Comparison of ENCODE assay signal across 1 cellular context in the genomic region with DNA sequence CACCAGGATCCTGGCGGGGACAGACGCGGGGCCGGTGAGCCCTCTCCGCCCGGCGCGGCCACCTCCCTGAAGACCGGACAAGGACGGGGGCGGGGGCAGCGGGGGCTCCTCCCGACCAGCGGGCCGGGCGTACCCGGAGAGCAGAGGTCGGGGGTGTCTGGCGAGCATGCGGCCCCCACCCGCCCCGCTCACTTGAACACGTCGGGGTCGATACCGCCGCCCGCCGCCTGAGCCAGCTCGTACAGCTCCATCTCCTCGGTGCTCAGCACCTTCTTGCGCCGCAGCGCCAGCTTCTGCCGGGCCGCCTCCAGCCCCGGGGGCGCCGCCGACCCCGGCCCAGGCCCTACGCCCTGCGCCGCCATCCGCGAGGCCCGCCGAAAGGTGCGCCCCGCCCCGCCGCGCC.
A peak's percentile ranks its signal among the peaks of the same experiment; 100 is the strongest.
TF ChIP-seq lines count a peak whose summit lies in the region.

A gene with protein sequence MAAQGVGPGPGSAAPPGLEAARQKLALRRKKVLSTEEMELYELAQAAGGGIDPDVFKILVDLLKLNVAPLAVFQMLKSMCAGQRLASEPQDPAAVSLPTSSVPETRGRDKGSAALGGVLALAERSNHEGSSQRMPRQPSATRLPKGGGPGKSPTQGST (minus strand): TSS at position 383 of the 403 bp plus-strand sequence. CDS start 21 bp downstream, at position 362.

TF ChIP-seq in GM12878, 131 proteins besides CTCF, POLR2A, EP300 and RAD21:
- TF ChIP-seq, protein P1, sequence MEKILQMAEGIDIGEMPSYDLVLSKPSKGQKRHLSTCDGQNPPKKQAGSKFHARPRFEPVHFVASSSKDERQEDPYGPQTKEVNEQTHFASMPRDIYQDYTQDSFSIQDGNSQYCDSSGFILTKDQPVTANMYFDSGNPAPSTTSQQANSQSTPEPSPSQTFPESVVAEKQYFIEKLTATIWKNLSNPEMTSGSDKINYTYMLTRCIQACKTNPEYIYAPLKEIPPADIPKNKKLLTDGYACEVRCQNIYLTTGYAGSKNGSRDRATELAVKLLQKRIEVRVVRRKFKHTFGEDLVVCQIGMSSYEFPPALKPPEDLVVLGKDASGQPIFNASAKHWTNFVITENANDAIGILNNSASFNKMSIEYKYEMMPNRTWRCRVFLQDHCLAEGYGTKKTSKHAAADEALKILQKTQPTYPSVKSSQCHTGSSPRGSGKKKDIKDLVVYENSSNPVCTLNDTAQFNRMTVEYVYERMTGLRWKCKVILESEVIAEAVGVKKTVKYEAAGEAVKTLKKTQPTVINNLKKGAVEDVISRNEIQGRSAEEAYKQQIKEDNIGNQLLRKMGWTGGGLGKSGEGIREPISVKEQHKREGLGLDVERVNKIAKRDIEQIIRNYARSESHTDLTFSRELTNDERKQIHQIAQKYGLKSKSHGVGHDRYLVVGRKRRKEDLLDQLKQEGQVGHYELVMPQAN (conservative IDR thresholded peaks at IDR 0.05): peak; percentile 38; the same call in 1 of the 2 replicates
- TF ChIP-seq NR2F1 (conservative IDR thresholded peaks at IDR 0.05): peak; percentile 57; the same call in 1 of the 2 replicates
- TF ChIP-seq, protein P2, sequence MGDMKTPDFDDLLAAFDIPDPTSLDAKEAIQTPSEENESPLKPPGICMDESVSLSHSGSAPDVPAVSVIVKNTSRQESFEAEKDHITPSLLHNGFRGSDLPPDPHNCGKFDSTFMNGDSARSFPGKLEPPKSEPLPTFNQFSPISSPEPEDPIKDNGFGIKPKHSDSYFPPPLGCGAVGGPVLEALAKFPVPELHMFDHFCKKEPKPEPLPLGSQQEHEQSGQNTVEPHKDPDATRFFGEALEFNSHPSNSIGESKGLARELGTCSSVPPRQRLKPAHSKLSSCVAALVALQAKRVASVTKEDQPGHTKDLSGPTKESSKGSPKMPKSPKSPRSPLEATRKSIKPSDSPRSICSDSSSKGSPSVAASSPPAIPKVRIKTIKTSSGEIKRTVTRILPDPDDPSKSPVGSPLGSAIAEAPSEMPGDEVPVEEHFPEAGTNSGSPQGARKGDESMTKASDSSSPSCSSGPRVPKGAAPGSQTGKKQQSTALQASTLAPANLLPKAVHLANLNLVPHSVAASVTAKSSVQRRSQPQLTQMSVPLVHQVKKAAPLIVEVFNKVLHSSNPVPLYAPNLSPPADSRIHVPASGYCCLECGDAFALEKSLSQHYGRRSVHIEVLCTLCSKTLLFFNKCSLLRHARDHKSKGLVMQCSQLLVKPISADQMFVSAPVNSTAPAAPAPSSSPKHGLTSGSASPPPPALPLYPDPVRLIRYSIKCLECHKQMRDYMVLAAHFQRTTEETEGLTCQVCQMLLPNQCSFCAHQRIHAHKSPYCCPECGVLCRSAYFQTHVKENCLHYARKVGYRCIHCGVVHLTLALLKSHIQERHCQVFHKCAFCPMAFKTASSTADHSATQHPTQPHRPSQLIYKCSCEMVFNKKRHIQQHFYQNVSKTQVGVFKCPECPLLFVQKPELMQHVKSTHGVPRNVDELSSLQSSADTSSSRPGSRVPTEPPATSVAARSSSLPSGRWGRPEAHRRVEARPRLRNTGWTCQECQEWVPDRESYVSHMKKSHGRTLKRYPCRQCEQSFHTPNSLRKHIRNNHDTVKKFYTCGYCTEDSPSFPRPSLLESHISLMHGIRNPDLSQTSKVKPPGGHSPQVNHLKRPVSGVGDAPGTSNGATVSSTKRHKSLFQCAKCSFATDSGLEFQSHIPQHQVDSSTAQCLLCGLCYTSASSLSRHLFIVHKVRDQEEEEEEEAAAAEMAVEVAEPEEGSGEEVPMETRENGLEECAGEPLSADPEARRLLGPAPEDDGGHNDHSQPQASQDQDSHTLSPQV (IDR thresholded peaks at IDR 0.05): peak; percentile 44; the same call in 1 of the 2 replicates
- TF ChIP-seq NR2C1 (IDR thresholded peaks at IDR 0.05): peak; percentile 22; the same call in 1 of the 2 replicates
- TF ChIP-seq BACH1 (IDR thresholded peaks at IDR 0.05; ENCODE audit: borderline replicate concordance): peak; percentile 57; the same call in 1 of the 2 replicates
- peak; percentile 71; the same call in 1 of the 2 replicates for TF ChIP-seq GATAD2B (conservative IDR thresholded peaks at IDR 0.05; ENCODE audit: low read depth)
- TF ChIP-seq SMARCA5 (IDR thresholded peaks at IDR 0.05): 0 out of 2 replicates have a peak, but pooled peaks have one; percentile 95
- peak; percentile 41; the same call in 1 of the 2 replicates for TF ChIP-seq DPF2 (IDR thresholded peaks at IDR 0.05)
